33 cellular contexts compared by ENCODE assay signal in genomic region chr7:156858523-156858922, GRCh38.
"Had no signal": no experiment of that assay in that cellular context is flagged by ENCODE, and none has a peak within 500 bp of the region (broad histone marks: within the 10 kb centered on the region; RNA-seq: fewer than 3 reads in every experiment).

No MANE protein-coding gene starts in this region.

- H3K27ac Mint-ChIP-seq: activated B cell treated with CpG ODN at 0.5 μM for 24 hours; activated CD4-positive, alpha-beta memory T cell treated with anti-CD3 and anti-CD28 coated beads for 36 hours; activated CD4-positive, alpha-beta T cell treated with anti-CD3 and anti-CD28 coated beads, Interleukin-2, amount 10 ng/mL, durations not matched to agents 24 days and 14 days; activated naive CD4-positive, alpha-beta T cell treated with anti-CD3 and anti-CD28 coated beads for 36 hours; activated naive CD4-positive, alpha-beta T cell treated with anti-CD3 and anti-CD28 coated beads, Interleukin-2, amount 50 U/mL, for 72 hours; activated naive CD8-positive, alpha-beta T cell treated with anti-CD3 and anti-CD28 coated beads for 36 hours; activated T-cell treated with anti-CD3 and anti-CD28 coated beads, Interleukin-2, amount 50 U/mL, for 72 hours; activated T-helper 1 cell treated with anti-CD3 and anti-CD28 coated beads, Interleukin-12 subunit alpha, Interleukin-12 subunit beta, Interleukin-2, Interleukin-4 antibody, amounts not matched to agents 30 ng/mL and 10 ng/mL and 1 ng/mL, durations not matched to agents 14 hours and 24 hours and 36 hours; activated T-helper 17 cell treated with anti-CD3 and anti-CD28 coated beads, Interleukin-2, amount 50 U/mL, for 72 hours; T-helper 1 cell treated with Interleukin-12 subunit alpha and Interleukin-12 subunit beta and Interleukin-4 antibody, amounts not matched to agents 30 μg/mL and 1 μg/mL, for 36 hours; T-helper 2 cell treated with Interferon-gamma antibody and Interleukin-4, amounts not matched to agents 5 μg/mL and 100 μg/mL, for 36 hours had no signal

- H3K27ac ChIP-seq: adrenal gland, body of pancreas, brain microvascular endothelial cell, breast epithelium, VCaP had no signal

- H3K36me3 ChIP-seq: adrenal gland, brain microvascular endothelial cell, breast epithelium had no signal

- H3K27me3 Mint-ChIP-seq: activated B cell treated with CpG ODN at 0.5 μM for 24 hours; activated CD4-positive, alpha-beta memory T cell treated with anti-CD3 and anti-CD28 coated beads for 36 hours; activated CD4-positive, alpha-beta T cell treated with anti-CD3 and anti-CD28 coated beads, Interleukin-2, amount 10 ng/mL, durations not matched to agents 24 days and 14 days; activated naive CD8-positive, alpha-beta T cell treated with anti-CD3 and anti-CD28 coated beads for 36 hours; activated T-helper 17 cell treated with anti-CD3 and anti-CD28 coated beads, Interleukin-2, amount 50 U/mL, for 72 hours had no signal

- H3K4me1 ChIP-seq: body of pancreas, breast epithelium had no signal

- ATAC-seq: activated naive CD4-positive, alpha-beta T cell treated with anti-CD3 and anti-CD28 coated beads, Interleukin-2, amount 50 U/mL, for 72 hours; activated T-cell treated with anti-CD3 and anti-CD28 coated beads, Interleukin-2, amount 50 U/mL, for 4 hours; activated T-cell treated with anti-CD3 and anti-CD28 coated beads, Interleukin-2, amount 50 U/mL, for 72 hours; activated T-helper 17 cell treated with anti-CD3 and anti-CD28 coated beads, Interleukin-2, amount 50 U/mL, for 72 hours; body of pancreas had no signal

- DNase-seq: activated B cell treated with CpG ODN at 0.5 μM for 24 hours; activated CD4-positive, alpha-beta memory T cell treated with anti-CD3 and anti-CD28 coated beads for 36 hours; activated CD4-positive, alpha-beta T cell treated with anti-CD3 and anti-CD28 coated beads for 4 hours; activated CD4-positive, alpha-beta T cell treated with anti-CD3 and anti-CD28 coated beads, Interleukin-2, amount 10 ng/mL, durations not matched to agents 24 days and 14 days; activated CD4-positive, alpha-beta T cell treated with anti-CD3 and anti-CD28 coated beads, Interleukin-2, amount 50 U/mL, for 1 hour; activated CD4-positive, alpha-beta T cell treated with anti-CD3 and anti-CD28 coated beads, Interleukin-2, amount 50 U/mL, for 4 hours; activated CD4-positive, CD25-positive, alpha-beta regulatory T cell treated with anti-CD3 and anti-CD28 coated beads, Interleukin-2, amount 50 U/mL, for 72 hours; activated CD8-positive, alpha-beta memory T cell treated with anti-CD3 and anti-CD28 coated beads, Interleukin-2, amount 50 U/mL, for 4 hours; activated effector memory CD4-positive, alpha-beta T cell treated with anti-CD3 and anti-CD28 coated beads, Interleukin-2, amount 50 U/mL, for 16 hours; activated gamma-delta T cell treated with Interleukin-2 at 50 U/mL for 16 hours; activated naive CD4-positive, alpha-beta T cell; activated naive CD4-positive, alpha-beta T cell treated with anti-CD3 and anti-CD28 coated beads for 36 hours; activated naive CD8-positive, alpha-beta T cell treated with anti-CD3 and anti-CD28 coated beads for 36 hours; activated T-cell treated with anti-CD3 and anti-CD28 coated beads for 4 hours; activated T-cell treated with anti-CD3 and anti-CD28 coated beads, Interleukin-2, amount 50 U/mL, for 1 hour; activated T-cell treated with anti-CD3 and anti-CD28 coated beads, Interleukin-2, amount 50 U/mL, for 4 hours; activated T-cell treated with anti-CD3 and anti-CD28 coated beads, Interleukin-2, amount 50 U/mL, for 72 hours; adrenal gland; amniotic stem cell; aorta; body of pancreas; brain microvascular endothelial cell; central memory CD4-positive, alpha-beta T cell; T-helper 1 cell; T-helper 2 cell; T-helper 9 cell had no signal

- H3K27me3 ChIP-seq: adrenal gland, body of pancreas, brain microvascular endothelial cell, breast epithelium had no signal

- H3K4me3 Mint-ChIP-seq: activated B cell treated with CpG ODN at 0.5 μM for 24 hours; activated CD4-positive, alpha-beta memory T cell treated with anti-CD3 and anti-CD28 coated beads for 36 hours; activated CD4-positive, alpha-beta T cell treated with anti-CD3 and anti-CD28 coated beads, Interleukin-2, amount 10 ng/mL, durations not matched to agents 24 days and 14 days; activated naive CD4-positive, alpha-beta T cell treated with anti-CD3 and anti-CD28 coated beads for 36 hours; activated naive CD8-positive, alpha-beta T cell treated with anti-CD3 and anti-CD28 coated beads for 36 hours; activated T-cell treated with anti-CD3 and anti-CD28 coated beads, Interleukin-2, amount 50 U/mL, for 4 hours; activated T-cell treated with anti-CD3 and anti-CD28 coated beads, Interleukin-2, amount 50 U/mL, for 72 hours; activated T-helper 1 cell treated with anti-CD3 and anti-CD28 coated beads, Interleukin-12 subunit alpha, Interleukin-12 subunit beta, Interleukin-2, Interleukin-4 antibody, amounts not matched to agents 30 ng/mL and 10 ng/mL and 1 ng/mL, durations not matched to agents 14 hours and 24 hours and 36 hours; activated T-helper 17 cell treated with anti-CD3 and anti-CD28 coated beads, Interleukin-2, amount 50 U/mL, for 72 hours; T-helper 1 cell treated with Interleukin-12 subunit alpha and Interleukin-12 subunit beta and Interleukin-4 antibody, amounts not matched to agents 30 μg/mL and 1 μg/mL, for 36 hours; T-helper 2 cell treated with Interferon-gamma antibody and Interleukin-4, amounts not matched to agents 5 μg/mL and 100 μg/mL, for 36 hours had no signal

- H3K4me3 ChIP-seq: adrenal gland, body of pancreas, breast epithelium had no signal
